ENCODE assay signal across 25 cellular contexts in the genomic region with DNA sequence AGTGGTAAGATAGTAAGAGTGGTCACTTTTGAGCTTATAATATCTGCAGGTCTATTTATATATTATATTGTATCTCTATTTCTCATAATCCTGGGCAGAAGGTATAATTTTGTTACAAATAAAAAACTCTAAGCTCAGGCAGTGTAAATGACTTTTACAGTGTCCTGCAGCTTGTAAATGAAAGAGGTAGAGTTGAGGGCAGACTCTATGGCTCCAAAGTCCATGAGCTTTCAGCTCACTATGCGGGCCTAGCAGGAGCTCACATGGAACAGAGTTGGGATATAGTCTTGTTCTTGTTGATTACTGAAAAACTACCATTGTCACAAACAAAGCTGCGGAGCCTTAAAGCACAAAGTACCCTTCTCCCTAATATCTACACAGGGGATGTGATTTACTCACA.
DNase-seq lines count a peak whose midpoint lies in the region; ATAC-seq and FAIRE-seq lines count a peak whose summit lies in the region.
"Had no signal": no experiment of that assay in that cellular context is flagged by ENCODE, and none has a peak within 500 bp of the region (broad histone marks: within the 10 kb centered on the region; RNA-seq: fewer than 3 reads in every experiment).

No MANE protein-coding gene starts in this region.

- H3K4me3 ChIP-seq in small intestine (ENCODE audit: low read depth in 1 of 2, low read length in 2 of 2), result no peak overlapping the region
- H3K4me3 ChIP-seq: A549; BLaER1 treated with 17β-estradiol and CSF1 and Interleukin-3, amounts not matched to agents 10 nM and 100 nM; GM23248 had no signal

- 49 to 78% (median 50%) methylated on average over 2 of the region's 2 CpGs for WGBS in small intestine, 3 donors

- no peaks in the 10 kb centered on the region for H3K4me1 ChIP-seq in small intestine (ENCODE audit: control insufficient read depth in 2 of 2, insufficient read depth in 1 of 2, low read depth in 1 of 2, low read length in 1 of 2)
- H3K4me1 ChIP-seq: A549; BE2C; BLaER1 treated with 17β-estradiol and CSF1 and Interleukin-3, amounts not matched to agents 10 nM and 100 nM had no signal

- H3K36me3 ChIP-seq in small intestine (ENCODE audit: control insufficient read depth in 2 of 2, insufficient read depth in 2 of 2, low read length in 2 of 2), result no peaks in the 10 kb centered on the region
- H3K36me3 ChIP-seq: BE2C; BLaER1 treated with 17β-estradiol and CSF1 and Interleukin-3, amounts not matched to agents 10 nM and 100 nM had no signal

- no peaks in the 10 kb centered on the region for H3K27me3 ChIP-seq in small intestine (ENCODE audit: control insufficient read depth in 2 of 2, insufficient read depth in 2 of 2, low read length in 2 of 2)
- H3K27me3 ChIP-seq: BE2C; BLaER1 treated with 17β-estradiol and CSF1 and Interleukin-3, amounts not matched to agents 10 nM and 100 nM had no signal

- no peak overlapping the region for H3K27ac ChIP-seq in small intestine (ENCODE audit: low read depth in 1 of 2, low read length in 1 of 2)
- H3K27ac ChIP-seq: A549; BLaER1 treated with 17β-estradiol and CSF1 and Interleukin-3, amounts not matched to agents 10 nM and 100 nM; GM23248 had no signal

- ATAC-seq in left colon, result peak; percentile 100
- ATAC-seq: A549 had no signal

- intact Hi-C loops in left colon (cut with DNase I, micrococcal nuclease), result no loop called here

- no peak for FAIRE-seq in small intestine (lab: Jason Lieb, UNC)
- FAIRE-seq: A549, D721Med, GM12891, GM18507, H1 had no signal

- DNase-seq in HuH-7 (ENCODE audit: low spot score) (peak; percentile 42), LoVo (ENCODE audit: low spot score) (peak; percentile 5), left colon (peak in 1 of 2 donors; percentile 19), small intestine (peak; percentile 53), activated gamma-delta T cell (lab: John Stamatoyannopoulos, UW) (no peak), NCI-H1105 (lab: John Stamatoyannopoulos, UW) (no peak), DMS 273 treated with DMSO at 0.1 percent for 48 hours (lab: John Stamatoyannopoulos, UW) (no peak)
- DNase-seq: 8988T; ACHN; AML-193; BE2C; CD4-positive, alpha-beta T cell; CD8-positive, alpha-beta memory T cell; DMS53; DMS79 treated with DMSO at 0.1 percent for 48 hours; GF-D8; GM23248; H7; HCEC 1CT had no signal

- H3K9me3 ChIP-seq in small intestine (ENCODE audit: control insufficient read depth, low read depth), result no peaks in the 10 kb centered on the region
- H3K9me3 ChIP-seq: A549; BE2C; BLaER1 treated with 17β-estradiol and CSF1 and Interleukin-3, amounts not matched to agents 10 nM and 100 nM had no signal

Comparison
In these comparisons a context has a peak if more than half of its experiments do, and no peak if none do; other contexts are left out.
1. DNase-seq: peak in HuH-7 (single experiment), LoVo (single experiment) and small intestine (single experiment); none in activated gamma-delta T cell (single experiment), NCI-H1105 (single experiment) and DMS 273 treated with DMSO at 0.1 percent for 48 hours (single experiment).